8 cellular contexts compared by ENCODE assay signal in genomic region chr5:157459715-157460599, GRCh38. TPM values are rescaled to one million over a fixed set of nuclear protein-coding genes. Genes with fewer than 3 reads are reported as not detected.
DNase-seq lines count a peak whose midpoint lies in the region; ATAC-seq and TF ChIP-seq lines count a peak whose summit lies in the region.

Gene NIPAL4, plus strand, starts transcription at chr5:157460213. Its CDS starts 108 bp downstream, at chr5:157460321.

- H3F3A ChIP-seq in PC-9 (ENCODE audit: insufficient read depth, low read depth) = peaks cover 4% of the 10 kb centered on the region; the same call in 1 of the 2 replicates

- H3K36me3 ChIP-seq in BJ (ENCODE audit: control insufficient read depth, insufficient read depth, low read length) (no peaks in the 10 kb centered on the region), PC-9 (ENCODE audit: low read depth) (no peaks in the 10 kb centered on the region), iPS-20b (ENCODE audit: insufficient read depth, low read depth, low read length) (no peaks in the 10 kb centered on the region)

- 0 out of 2 replicates have a peak within 1 kb of the TSS, but pooled peaks have one; percentile 6 for H3K9ac ChIP-seq in iPS-20b (ENCODE audit: low read depth, low read length)

- H3K9me3 ChIP-seq in PC-9 (ENCODE audit: insufficient read depth, low read depth) (no peaks in the 10 kb centered on the region), iPS-20b (ENCODE audit: insufficient read depth, low read depth, low read length) (no peaks in the 10 kb centered on the region)

- H3K4me1 ChIP-seq in PC-9 (replicated peaks; ENCODE audit: insufficient read depth) (peaks cover 14% of the 10 kb centered on the region), iPS-20b (ENCODE audit: insufficient read depth, low read length) (peaks cover 22% of the 10 kb centered on the region)

- no TSS peak for BruUV-seq in PC-9 (replicated peaks; lab: Mats Ljungman, UMichigan)

- no peaks in the 10 kb centered on the region for H3K79me2 ChIP-seq in PC-9 (ENCODE audit: low read depth)

- CTCF ChIA-PET in BJ (lab: Yijun Ruan, JAX) = interaction anchor here (0.7 to 1.2 kb wide), 5 partner anchors 9 to 132 kb away, joined by 3 to 4 read pairs (median 3); no protein-coding TSS in a partner anchor
- CTCF ChIA-PET in PC-9 (lab: Charles Lee) = no interaction called here

- no peak within 1 kb of the TSS for H3K27ac ChIP-seq in PC-9
- no peak within 1 kb of the TSS for H3K27ac ChIP-seq in iPS-20b (ENCODE audit: low read length)

- H3K27me3 ChIP-seq in BJ (ENCODE audit: control insufficient read depth, insufficient read depth, low read length) (no peaks in the 10 kb centered on the region; the same call in 1 of the 2 replicates), PC-9 (ENCODE audit: insufficient read depth, low read depth) (no peaks in the 10 kb centered on the region), iPS-20b (ENCODE audit: insufficient read depth, low read length) (peaks cover 61% of the 10 kb centered on the region)

- H2AFZ ChIP-seq in PC-9 = no peak within 1 kb of the TSS

- no peak for DNase-seq in BJ (ENCODE audit: low read depth)
- DNase-seq in PC-9 = no peak
- peak; percentile 50 for DNase-seq in astrocyte of the hippocampus (ENCODE audit: low read depth, low spot score)
- peak; percentile 24 to 32 for DNase-seq in stimulated activated CD4-positive, alpha-beta T cell treated with anti-CD3 and anti-CD28 coated beads, Interleukin-12 subunit alpha, Interleukin-12 subunit beta, amount 100 ng/mL, for 24 hours (ENCODE audit: low read depth in 2 of 2)
- DNase-seq in NCI-H1092 treated with DMSO at 0.1 percent for 48 hours (lab: John Stamatoyannopoulos, UW) = no peak
- no peak for DNase-seq in OCI-M2 (lab: John Stamatoyannopoulos, UW; ENCODE audit: unreplicated experiment)

- no peaks in the 10 kb centered on the region for H3K9me2 ChIP-seq in PC-9 (ENCODE audit: insufficient read depth)

- H3K4me2 ChIP-seq in PC-9 = peak within 1 kb of the TSS; percentile 59

- POLR2A ChIA-PET in BJ (lab: Charles Lee) = interaction anchor here (0.6 kb wide), 1 partner anchor 188 kb away, joined by 5 read pairs; no protein-coding TSS in a partner anchor
- POLR2A ChIA-PET in PC-9 (lab: Charles Lee; ENCODE audit: unreplicated experiment) = no interaction called here

- peak within 1 kb of the TSS; percentile 43 for H3K4me3 ChIP-seq in BJ (ENCODE audit: low read depth, low read length)
- H3K4me3 ChIP-seq in PC-9 = peak within 1 kb of the TSS; percentile 47; the same call in 1 of the 2 replicates
- peak within 1 kb of the TSS; percentile 70 for H3K4me3 ChIP-seq in iPS-20b (ENCODE audit: low read length)

- intact Hi-C loops in PC-9 (cut with micrococcal nuclease; ENCODE audit: unreplicated experiment) = loop anchor here (5.0 kb wide), 1 partner anchor 68 kb away; no protein-coding TSS in a partner anchor

- ATAC-seq in GM18867 (IDR thresholded peaks at IDR 0.05; ENCODE audit: unreplicated experiment) = no peak

- TF ChIP-seq CTCF in BJ (IDR thresholded peaks at IDR 0.05; ENCODE audit: insufficient read depth, low read depth, low read length) (no peak), PC-9 (conservative IDR thresholded peaks at IDR 0.05) (no peak)

- no peaks in the 10 kb centered on the region for H4K20me1 ChIP-seq in PC-9 (ENCODE audit: insufficient read depth)

RNA-seq across cellular contexts. Expression of gene NIPAL4, which starts in this region (rescaled TPM):
- 2.2 and 4.4 TPM in 2 replicates for polyA plus RNA-seq in BJ (2011; rRNA removed)
- 2.5 and 3.2 TPM in 2 replicates for polyA minus RNA-seq in BJ (2011; rRNA and poly(A)+ RNA removed)
- total RNA-seq in PC-9 (2021) = 0.24 TPM in 1 of 2 replicates, not detected in the other

Comparison
In these comparisons a context has a peak if more than half of its experiments do, and no peak if none do; other contexts are left out.
1. DNase-seq: peak in astrocyte of the hippocampus (single experiment) and stimulated activated CD4-positive, alpha-beta T cell treated with anti-CD3 and anti-CD28 coated beads, Interleukin-12 subunit alpha, Interleukin-12 subunit beta, amount 100 ng/mL, for 24 hours (2 of 2); none in BJ (single experiment), PC-9 (0 of 2), NCI-H1092 treated with DMSO at 0.1 percent for 48 hours (single experiment) and OCI-M2 (single experiment).
2. Peak in every context shown above with its lines, with median percentiles within 50 percentile points of each other: H3K4me3 ChIP-seq.